Comparison of ENCODE assay signal across 1 cellular context in the genomic region with DNA sequence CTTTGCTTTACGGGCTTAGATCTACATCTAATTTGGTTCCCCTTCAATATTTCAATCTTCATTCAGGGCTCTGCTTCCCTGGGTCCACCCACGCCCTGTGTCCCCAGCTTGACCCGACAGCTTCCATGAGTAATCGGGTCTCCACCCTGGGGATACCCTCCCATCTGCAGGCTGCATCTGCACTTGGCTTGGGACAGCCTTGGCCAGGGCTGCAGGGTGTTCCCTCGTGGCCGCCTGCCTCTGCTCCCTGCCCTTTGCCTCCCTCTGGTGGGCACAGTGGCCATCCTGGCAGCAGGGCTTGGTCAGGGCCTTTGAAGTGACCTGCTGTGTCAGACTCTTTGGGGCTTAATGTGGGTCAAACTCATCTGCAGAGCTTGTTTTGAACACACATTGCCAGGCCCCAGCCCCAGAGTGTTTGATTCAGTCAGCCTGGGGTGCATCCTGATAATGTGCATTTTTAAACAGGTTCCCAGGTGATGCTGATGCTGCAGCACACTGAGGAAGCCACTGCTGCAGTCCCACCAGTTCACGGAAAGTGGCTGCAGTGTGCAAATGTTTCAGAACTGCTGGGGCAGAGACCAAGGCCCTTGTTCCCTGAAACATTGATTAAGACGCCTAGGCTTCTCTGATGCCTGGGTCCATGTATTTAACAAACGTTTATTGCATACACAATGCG.
A peak's percentile ranks its signal among the peaks of the same experiment; 100 is the strongest.
TF ChIP-seq lines count a peak whose summit lies in the region.

No MANE protein-coding gene starts in this region.

TF ChIP-seq in HepG2, 621 proteins besides CTCF, POLR2A, EP300 and RAD21 (continued from another document and continues in another):
- TF ChIP-seq, protein P1, sequence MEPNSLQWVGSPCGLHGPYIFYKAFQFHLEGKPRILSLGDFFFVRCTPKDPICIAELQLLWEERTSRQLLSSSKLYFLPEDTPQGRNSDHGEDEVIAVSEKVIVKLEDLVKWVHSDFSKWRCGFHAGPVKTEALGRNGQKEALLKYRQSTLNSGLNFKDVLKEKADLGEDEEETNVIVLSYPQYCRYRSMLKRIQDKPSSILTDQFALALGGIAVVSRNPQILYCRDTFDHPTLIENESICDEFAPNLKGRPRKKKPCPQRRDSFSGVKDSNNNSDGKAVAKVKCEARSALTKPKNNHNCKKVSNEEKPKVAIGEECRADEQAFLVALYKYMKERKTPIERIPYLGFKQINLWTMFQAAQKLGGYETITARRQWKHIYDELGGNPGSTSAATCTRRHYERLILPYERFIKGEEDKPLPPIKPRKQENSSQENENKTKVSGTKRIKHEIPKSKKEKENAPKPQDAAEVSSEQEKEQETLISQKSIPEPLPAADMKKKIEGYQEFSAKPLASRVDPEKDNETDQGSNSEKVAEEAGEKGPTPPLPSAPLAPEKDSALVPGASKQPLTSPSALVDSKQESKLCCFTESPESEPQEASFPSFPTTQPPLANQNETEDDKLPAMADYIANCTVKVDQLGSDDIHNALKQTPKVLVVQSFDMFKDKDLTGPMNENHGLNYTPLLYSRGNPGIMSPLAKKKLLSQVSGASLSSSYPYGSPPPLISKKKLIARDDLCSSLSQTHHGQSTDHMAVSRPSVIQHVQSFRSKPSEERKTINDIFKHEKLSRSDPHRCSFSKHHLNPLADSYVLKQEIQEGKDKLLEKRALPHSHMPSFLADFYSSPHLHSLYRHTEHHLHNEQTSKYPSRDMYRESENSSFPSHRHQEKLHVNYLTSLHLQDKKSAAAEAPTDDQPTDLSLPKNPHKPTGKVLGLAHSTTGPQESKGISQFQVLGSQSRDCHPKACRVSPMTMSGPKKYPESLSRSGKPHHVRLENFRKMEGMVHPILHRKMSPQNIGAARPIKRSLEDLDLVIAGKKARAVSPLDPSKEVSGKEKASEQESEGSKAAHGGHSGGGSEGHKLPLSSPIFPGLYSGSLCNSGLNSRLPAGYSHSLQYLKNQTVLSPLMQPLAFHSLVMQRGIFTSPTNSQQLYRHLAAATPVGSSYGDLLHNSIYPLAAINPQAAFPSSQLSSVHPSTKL (CRISPR knock-in tag; IDR thresholded peaks at IDR 0.05), result peak; percentile 39; the same call in 1 of the 2 replicates
- TF ChIP-seq ZNF598 (CRISPR knock-in tag; IDR thresholded peaks at IDR 0.05; ENCODE audit: borderline replicate concordance) (peak; percentile 48; the same call in 1 of the 2 replicates), GATA4 (IDR thresholded peaks at IDR 0.05; ENCODE audit: borderline replicate concordance, low read depth) (no peak), TOPORS (CRISPR knock-in tag; IDR thresholded peaks at IDR 0.05) (no peak), ZNF256 (CRISPR knock-in tag; conservative IDR thresholded peaks at IDR 0.05) (no peak), KDM4B (CRISPR knock-in tag; IDR thresholded peaks at IDR 0.05) (no peak), RBFOX2 (IDR thresholded peaks at IDR 0.05; ENCODE audit: low read depth, low read length) (no peak), NFYB (CRISPR knock-in tag; IDR thresholded peaks at IDR 0.05) (no peak), ZNF720 (CRISPR knock-in tag; IDR thresholded peaks at IDR 0.05) (no peak), SMC3 (IDR thresholded peaks at IDR 0.05; ENCODE audit: low read length) (peak; percentile 54), CAMTA2 (CRISPR knock-in tag; IDR thresholded peaks at IDR 0.05; ENCODE audit: borderline replicate concordance) (no peak), SRSF4 (IDR thresholded peaks at IDR 0.05; ENCODE audit: low read depth, low read length, poor library complexity, severe bottlenecking) (no peak), ZNF891 (CRISPR knock-in tag; IDR thresholded peaks at IDR 0.05) (0 out of 2 replicates have a peak, but pooled peaks have one; percentile 45), RFXAP (CRISPR knock-in tag; IDR thresholded peaks at IDR 0.05; ENCODE audit: borderline replicate concordance) (no peak), MAFF (IDR thresholded peaks at IDR 0.05; ENCODE audit: low read depth, low read length) (no peak), TEAD3 (CRISPR knock-in tag; optimal IDR thresholded peaks at IDR 0.05; ENCODE audit: borderline replicate concordance) (peak; percentile 24), YY1 (IDR thresholded peaks at IDR 0.05; ENCODE audit: insufficient read depth, insufficient replicate concordance, low read depth, low read length) (no peak), NR2F1 (CRISPR knock-in tag; IDR thresholded peaks at IDR 0.05) (no peak), ZNF703 (CRISPR knock-in tag; IDR thresholded peaks at IDR 0.05; ENCODE audit: borderline replicate concordance) (no peak), RXRB (CRISPR knock-in tag; IDR thresholded peaks at IDR 0.05; ENCODE audit: borderline replicate concordance) (0 out of 2 replicates have a peak, but pooled peaks have one; percentile 25), CBX5 (CRISPR knock-in tag; IDR thresholded peaks at IDR 0.05; ENCODE audit: borderline replicate concordance) (0 out of 2 replicates have a peak, but pooled peaks have one; percentile 34), ZSCAN29 (CRISPR knock-in tag; conservative IDR thresholded peaks at IDR 0.05) (no peak), HMGA1 (CRISPR knock-in tag; conservative IDR thresholded peaks at IDR 0.05) (no peak), ZNF552 (CRISPR knock-in tag; IDR thresholded peaks at IDR 0.05; ENCODE audit: borderline replicate concordance) (0 out of 2 replicates have a peak, but pooled peaks have one; percentile 91), DNMT3B (CRISPR knock-in tag; conservative IDR thresholded peaks at IDR 0.05) (no peak)
- TF ChIP-seq, protein P2, sequence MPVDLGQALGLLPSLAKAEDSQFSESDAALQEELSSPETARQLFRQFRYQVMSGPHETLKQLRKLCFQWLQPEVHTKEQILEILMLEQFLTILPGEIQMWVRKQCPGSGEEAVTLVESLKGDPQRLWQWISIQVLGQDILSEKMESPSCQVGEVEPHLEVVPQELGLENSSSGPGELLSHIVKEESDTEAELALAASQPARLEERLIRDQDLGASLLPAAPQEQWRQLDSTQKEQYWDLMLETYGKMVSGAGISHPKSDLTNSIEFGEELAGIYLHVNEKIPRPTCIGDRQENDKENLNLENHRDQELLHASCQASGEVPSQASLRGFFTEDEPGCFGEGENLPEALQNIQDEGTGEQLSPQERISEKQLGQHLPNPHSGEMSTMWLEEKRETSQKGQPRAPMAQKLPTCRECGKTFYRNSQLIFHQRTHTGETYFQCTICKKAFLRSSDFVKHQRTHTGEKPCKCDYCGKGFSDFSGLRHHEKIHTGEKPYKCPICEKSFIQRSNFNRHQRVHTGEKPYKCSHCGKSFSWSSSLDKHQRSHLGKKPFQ (CRISPR knock-in tag; IDR thresholded peaks at IDR 0.05; ENCODE audit: insufficient replicate concordance), result no peak
- TF ChIP-seq, protein P3, sequence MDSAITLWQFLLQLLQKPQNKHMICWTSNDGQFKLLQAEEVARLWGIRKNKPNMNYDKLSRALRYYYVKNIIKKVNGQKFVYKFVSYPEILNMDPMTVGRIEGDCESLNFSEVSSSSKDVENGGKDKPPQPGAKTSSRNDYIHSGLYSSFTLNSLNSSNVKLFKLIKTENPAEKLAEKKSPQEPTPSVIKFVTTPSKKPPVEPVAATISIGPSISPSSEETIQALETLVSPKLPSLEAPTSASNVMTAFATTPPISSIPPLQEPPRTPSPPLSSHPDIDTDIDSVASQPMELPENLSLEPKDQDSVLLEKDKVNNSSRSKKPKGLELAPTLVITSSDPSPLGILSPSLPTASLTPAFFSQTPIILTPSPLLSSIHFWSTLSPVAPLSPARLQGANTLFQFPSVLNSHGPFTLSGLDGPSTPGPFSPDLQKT (CRISPR knock-in tag; IDR thresholded peaks at IDR 0.05; ENCODE audit: borderline replicate concordance), result no peak
- TF ChIP-seq, protein P4, sequence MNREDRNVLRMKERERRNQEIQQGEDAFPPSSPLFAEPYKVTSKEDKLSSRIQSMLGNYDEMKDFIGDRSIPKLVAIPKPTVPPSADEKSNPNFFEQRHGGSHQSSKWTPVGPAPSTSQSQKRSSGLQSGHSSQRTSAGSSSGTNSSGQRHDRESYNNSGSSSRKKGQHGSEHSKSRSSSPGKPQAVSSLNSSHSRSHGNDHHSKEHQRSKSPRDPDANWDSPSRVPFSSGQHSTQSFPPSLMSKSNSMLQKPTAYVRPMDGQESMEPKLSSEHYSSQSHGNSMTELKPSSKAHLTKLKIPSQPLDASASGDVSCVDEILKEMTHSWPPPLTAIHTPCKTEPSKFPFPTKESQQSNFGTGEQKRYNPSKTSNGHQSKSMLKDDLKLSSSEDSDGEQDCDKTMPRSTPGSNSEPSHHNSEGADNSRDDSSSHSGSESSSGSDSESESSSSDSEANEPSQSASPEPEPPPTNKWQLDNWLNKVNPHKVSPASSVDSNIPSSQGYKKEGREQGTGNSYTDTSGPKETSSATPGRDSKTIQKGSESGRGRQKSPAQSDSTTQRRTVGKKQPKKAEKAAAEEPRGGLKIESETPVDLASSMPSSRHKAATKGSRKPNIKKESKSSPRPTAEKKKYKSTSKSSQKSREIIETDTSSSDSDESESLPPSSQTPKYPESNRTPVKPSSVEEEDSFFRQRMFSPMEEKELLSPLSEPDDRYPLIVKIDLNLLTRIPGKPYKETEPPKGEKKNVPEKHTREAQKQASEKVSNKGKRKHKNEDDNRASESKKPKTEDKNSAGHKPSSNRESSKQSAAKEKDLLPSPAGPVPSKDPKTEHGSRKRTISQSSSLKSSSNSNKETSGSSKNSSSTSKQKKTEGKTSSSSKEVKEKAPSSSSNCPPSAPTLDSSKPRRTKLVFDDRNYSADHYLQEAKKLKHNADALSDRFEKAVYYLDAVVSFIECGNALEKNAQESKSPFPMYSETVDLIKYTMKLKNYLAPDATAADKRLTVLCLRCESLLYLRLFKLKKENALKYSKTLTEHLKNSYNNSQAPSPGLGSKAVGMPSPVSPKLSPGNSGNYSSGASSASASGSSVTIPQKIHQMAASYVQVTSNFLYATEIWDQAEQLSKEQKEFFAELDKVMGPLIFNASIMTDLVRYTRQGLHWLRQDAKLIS (CRISPR knock-in tag; IDR thresholded peaks at IDR 0.05), result no peak
- TF ChIP-seq, protein P5, sequence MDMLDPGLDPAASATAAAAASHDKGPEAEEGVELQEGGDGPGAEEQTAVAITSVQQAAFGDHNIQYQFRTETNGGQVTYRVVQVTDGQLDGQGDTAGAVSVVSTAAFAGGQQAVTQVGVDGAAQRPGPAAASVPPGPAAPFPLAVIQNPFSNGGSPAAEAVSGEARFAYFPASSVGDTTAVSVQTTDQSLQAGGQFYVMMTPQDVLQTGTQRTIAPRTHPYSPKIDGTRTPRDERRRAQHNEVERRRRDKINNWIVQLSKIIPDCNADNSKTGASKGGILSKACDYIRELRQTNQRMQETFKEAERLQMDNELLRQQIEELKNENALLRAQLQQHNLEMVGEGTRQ (IDR thresholded peaks at IDR 0.05; ENCODE audit: low read depth, low read length), result no peak
- TF ChIP-seq, protein P5 (CRISPR knock-in tag; IDR thresholded peaks at IDR 0.05; ENCODE audit: borderline replicate concordance), result no peak
- TF ChIP-seq, protein P6, sequence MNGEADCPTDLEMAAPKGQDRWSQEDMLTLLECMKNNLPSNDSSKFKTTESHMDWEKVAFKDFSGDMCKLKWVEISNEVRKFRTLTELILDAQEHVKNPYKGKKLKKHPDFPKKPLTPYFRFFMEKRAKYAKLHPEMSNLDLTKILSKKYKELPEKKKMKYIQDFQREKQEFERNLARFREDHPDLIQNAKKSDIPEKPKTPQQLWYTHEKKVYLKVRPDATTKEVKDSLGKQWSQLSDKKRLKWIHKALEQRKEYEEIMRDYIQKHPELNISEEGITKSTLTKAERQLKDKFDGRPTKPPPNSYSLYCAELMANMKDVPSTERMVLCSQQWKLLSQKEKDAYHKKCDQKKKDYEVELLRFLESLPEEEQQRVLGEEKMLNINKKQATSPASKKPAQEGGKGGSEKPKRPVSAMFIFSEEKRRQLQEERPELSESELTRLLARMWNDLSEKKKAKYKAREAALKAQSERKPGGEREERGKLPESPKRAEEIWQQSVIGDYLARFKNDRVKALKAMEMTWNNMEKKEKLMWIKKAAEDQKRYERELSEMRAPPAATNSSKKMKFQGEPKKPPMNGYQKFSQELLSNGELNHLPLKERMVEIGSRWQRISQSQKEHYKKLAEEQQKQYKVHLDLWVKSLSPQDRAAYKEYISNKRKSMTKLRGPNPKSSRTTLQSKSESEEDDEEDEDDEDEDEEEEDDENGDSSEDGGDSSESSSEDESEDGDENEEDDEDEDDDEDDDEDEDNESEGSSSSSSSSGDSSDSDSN (CRISPR knock-in tag; IDR thresholded peaks at IDR 0.05), result peak; percentile 30; the same call in 1 of the 2 replicates
- TF ChIP-seq, protein P7, sequence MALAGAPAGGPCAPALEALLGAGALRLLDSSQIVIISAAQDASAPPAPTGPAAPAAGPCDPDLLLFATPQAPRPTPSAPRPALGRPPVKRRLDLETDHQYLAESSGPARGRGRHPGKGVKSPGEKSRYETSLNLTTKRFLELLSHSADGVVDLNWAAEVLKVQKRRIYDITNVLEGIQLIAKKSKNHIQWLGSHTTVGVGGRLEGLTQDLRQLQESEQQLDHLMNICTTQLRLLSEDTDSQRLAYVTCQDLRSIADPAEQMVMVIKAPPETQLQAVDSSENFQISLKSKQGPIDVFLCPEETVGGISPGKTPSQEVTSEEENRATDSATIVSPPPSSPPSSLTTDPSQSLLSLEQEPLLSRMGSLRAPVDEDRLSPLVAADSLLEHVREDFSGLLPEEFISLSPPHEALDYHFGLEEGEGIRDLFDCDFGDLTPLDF (CRISPR knock-in tag; IDR thresholded peaks at IDR 0.05), result no peak
- TF ChIP-seq, protein P8, sequence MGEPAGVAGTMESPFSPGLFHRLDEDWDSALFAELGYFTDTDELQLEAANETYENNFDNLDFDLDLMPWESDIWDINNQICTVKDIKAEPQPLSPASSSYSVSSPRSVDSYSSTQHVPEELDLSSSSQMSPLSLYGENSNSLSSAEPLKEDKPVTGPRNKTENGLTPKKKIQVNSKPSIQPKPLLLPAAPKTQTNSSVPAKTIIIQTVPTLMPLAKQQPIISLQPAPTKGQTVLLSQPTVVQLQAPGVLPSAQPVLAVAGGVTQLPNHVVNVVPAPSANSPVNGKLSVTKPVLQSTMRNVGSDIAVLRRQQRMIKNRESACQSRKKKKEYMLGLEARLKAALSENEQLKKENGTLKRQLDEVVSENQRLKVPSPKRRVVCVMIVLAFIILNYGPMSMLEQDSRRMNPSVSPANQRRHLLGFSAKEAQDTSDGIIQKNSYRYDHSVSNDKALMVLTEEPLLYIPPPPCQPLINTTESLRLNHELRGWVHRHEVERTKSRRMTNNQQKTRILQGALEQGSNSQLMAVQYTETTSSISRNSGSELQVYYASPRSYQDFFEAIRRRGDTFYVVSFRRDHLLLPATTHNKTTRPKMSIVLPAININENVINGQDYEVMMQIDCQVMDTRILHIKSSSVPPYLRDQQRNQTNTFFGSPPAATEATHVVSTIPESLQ (CRISPR knock-in tag; conservative IDR thresholded peaks at IDR 0.05), result no peak
